Comparison of ENCODE assay signal across 8 cellular contexts in the genomic region with DNA sequence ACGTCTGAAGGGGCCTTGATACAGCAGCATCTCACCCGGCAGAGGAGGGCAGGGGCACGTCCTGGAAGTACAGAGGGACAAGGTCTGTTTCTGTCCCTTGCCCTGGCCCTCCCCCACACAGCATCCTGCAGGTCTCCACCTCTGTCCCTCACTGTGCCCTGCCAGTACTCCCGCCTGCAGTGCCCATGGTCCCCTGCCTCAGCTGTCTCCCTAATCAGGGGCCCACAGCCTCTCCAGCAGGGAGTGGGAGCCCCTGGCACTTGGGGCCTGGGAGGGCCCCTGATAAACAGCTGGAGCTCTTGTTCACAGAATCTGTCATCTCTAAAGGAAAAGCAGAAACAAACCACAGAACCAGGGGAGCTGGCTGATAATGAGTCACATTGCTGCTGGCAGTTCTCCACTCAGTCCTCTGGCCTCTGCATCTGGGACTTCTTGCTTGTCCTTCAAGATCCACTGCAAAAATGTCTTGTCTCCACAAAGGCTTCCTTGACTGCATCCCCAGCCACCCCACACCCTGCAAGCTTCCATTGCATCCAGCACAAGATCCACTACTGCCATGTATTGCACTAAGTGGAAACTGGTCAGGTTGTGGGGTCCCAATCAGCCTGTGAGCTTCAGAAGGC. TPM values are rescaled to one million over a fixed set of nuclear protein-coding genes. Genes with fewer than 3 reads are reported as not detected.
DNase-seq lines count a peak whose midpoint lies in the region; ATAC-seq and TF ChIP-seq lines count a peak whose summit lies in the region.

No MANE protein-coding gene starts in this region.

- peak overlapping the region; percentile 78 for H3K27ac Mint-ChIP-seq in CD8-positive, alpha-beta T cell
- H3K27ac Mint-ChIP-seq in activated naive CD4-positive, alpha-beta T cell treated with anti-CD3 and anti-CD28 coated beads, Interleukin-2, amount 50 U/mL, for 24 hours = peak overlapping the region; percentile 91

- peak; percentile 16 for ATAC-seq in CD8-positive, alpha-beta T cell
- ATAC-seq in lower lobe of right lung (peak; percentile 23 to 55), GM21737 (IDR thresholded peaks at IDR 0.05; ENCODE audit: unreplicated experiment) (no peak)

- peak overlapping the region; percentile 19 for H3K4me3 Mint-ChIP-seq in CD8-positive, alpha-beta T cell
- no peak overlapping the region for H3K4me3 Mint-ChIP-seq in activated naive CD4-positive, alpha-beta T cell treated with anti-CD3 and anti-CD28 coated beads, Interleukin-2, amount 50 U/mL, for 24 hours

- H3K9me3 Mint-ChIP-seq in CD8-positive, alpha-beta T cell = no peaks in the 10 kb centered on the region
- no peaks in the 10 kb centered on the region for H3K9me3 Mint-ChIP-seq in activated naive CD4-positive, alpha-beta T cell treated with anti-CD3 and anti-CD28 coated beads, Interleukin-2, amount 50 U/mL, for 24 hours

- peaks cover 17% of the 10 kb centered on the region for H3K36me3 ChIP-seq in CD8-positive, alpha-beta T cell (ENCODE audit: insufficient read depth, low read length)
- H3K36me3 ChIP-seq in lower lobe of right lung = peaks cover 26% of the 10 kb centered on the region
- H3K36me3 ChIP-seq in prostate gland = no peaks in the 10 kb centered on the region

- 78% methylated on average over 4 of the region's 4 CpGs for WGBS in prostate gland

- no peak overlapping the region for H3K27ac ChIP-seq in CD8-positive, alpha-beta T cell (ENCODE audit: low read depth, low read length)
- no peak overlapping the region for H3K27ac ChIP-seq in lower lobe of right lung
- H3K27ac ChIP-seq in prostate gland = no peak overlapping the region

- no peak overlapping the region for H3K4me3 ChIP-seq in CD8-positive, alpha-beta T cell (ENCODE audit: low read depth, low read length)
- H3K4me3 ChIP-seq in lower lobe of right lung (no peak overlapping the region), prostate gland (no peak overlapping the region)

- DNase-seq in CD8-positive, alpha-beta T cell = peak in 1 of 7 experiments; percentile 31
- DNase-seq in HS-5 (ENCODE audit: low read depth) (peak; percentile 61), lower lobe of right lung (no peak), prostate gland (ENCODE audit: low spot score) (no peak), ureter (ENCODE audit: low spot score) (no peak)
- no peak for DNase-seq in activated CD4-positive, CD25-positive, alpha-beta regulatory T cell treated with anti-CD3 and anti-CD28 coated beads, Interleukin-2, amount 50 U/mL, for 72 hours

- peaks cover 57% of the 10 kb centered on the region for H3K4me1 ChIP-seq in CD8-positive, alpha-beta T cell (ENCODE audit: insufficient read depth, low read length)
- H3K4me1 ChIP-seq in lower lobe of right lung (peaks cover 15% of the 10 kb centered on the region), prostate gland (replicated peaks) (peaks cover 7% of the 10 kb centered on the region)

- no peaks in the 10 kb centered on the region for H3K9me3 ChIP-seq in CD8-positive, alpha-beta T cell (ENCODE audit: low read length)
- no peaks in the 10 kb centered on the region for H3K9me3 ChIP-seq in lower lobe of right lung
- no peaks in the 10 kb centered on the region for H3K9me3 ChIP-seq in prostate gland

- POLR2A ChIA-PET in CD8-positive, alpha-beta T cell (lab: Charles Lee) = interaction anchor here (0.5 kb wide), 1 partner anchor 119 kb away, joined by 3 read pairs; no protein-coding TSS in a partner anchor

- intact Hi-C loops in CD8-positive, alpha-beta T cell (cut with DNase I, micrococcal nuclease) = no loop called here
- intact Hi-C loops in lower lobe of right lung (cut with DNase I) (no loop called here), prostate gland (cut with DNase I) (no loop called here)

- no peaks in the 10 kb centered on the region for H3K27me3 ChIP-seq in CD8-positive, alpha-beta T cell (ENCODE audit: insufficient read depth, low read length)
- no peaks in the 10 kb centered on the region for H3K27me3 ChIP-seq in lower lobe of right lung (ENCODE audit: low read depth)
- H3K27me3 ChIP-seq in prostate gland (replicated peaks; ENCODE audit: insufficient read depth) = no peaks in the 10 kb centered on the region

- no peak for TF ChIP-seq CTCF in CD8-positive, alpha-beta T cell (IDR thresholded peaks at IDR 0.05)
- TF ChIP-seq CTCF in lower lobe of right lung (IDR thresholded peaks at IDR 0.05) (no peak), prostate gland (IDR thresholded peaks at IDR 0.05) (no peak)

- H3K27me3 Mint-ChIP-seq in CD8-positive, alpha-beta T cell (ENCODE audit: low read depth) = no peaks in the 10 kb centered on the region
- H3K27me3 Mint-ChIP-seq in activated naive CD4-positive, alpha-beta T cell treated with anti-CD3 and anti-CD28 coated beads, Interleukin-2, amount 50 U/mL, for 24 hours = no peaks in the 10 kb centered on the region

- TF ChIP-seq POLR2A in prostate gland (IDR thresholded peaks at IDR 0.05) = no peak

- CTCF ChIA-PET in CD8-positive, alpha-beta T cell (lab: Charles Lee) = interaction anchor here (3.6 kb wide), 1 partner anchor 26 kb away, joined by 12 read pairs; no protein-coding TSS in a partner anchor

- peaks cover 68% of the 10 kb centered on the region for H3K4me1 Mint-ChIP-seq in CD8-positive, alpha-beta T cell (ENCODE audit: low read depth)
- H3K4me1 Mint-ChIP-seq in activated naive CD4-positive, alpha-beta T cell treated with anti-CD3 and anti-CD28 coated beads, Interleukin-2, amount 50 U/mL, for 24 hours = peaks cover 67% of the 10 kb centered on the region

- H3K36me3 Mint-ChIP-seq in CD8-positive, alpha-beta T cell = peaks cover 58% of the 10 kb centered on the region
- peaks cover 17% of the 10 kb centered on the region for H3K36me3 Mint-ChIP-seq in activated naive CD4-positive, alpha-beta T cell treated with anti-CD3 and anti-CD28 coated beads, Interleukin-2, amount 50 U/mL, for 24 hours

RNA-seq across cellular contexts. Expression of gene TAF8, which starts 33.2 kb away (rescaled TPM):
- total RNA-seq in CD8-positive, alpha-beta T cell = 10 to 100 TPM; 24.6 to 33.3 TPM
- total RNA-seq in lower lobe of right lung = 35.1 TPM
- 10 to 100 TPM; 35.4 to 42.5 TPM for total RNA-seq in prostate gland
- 34.2 TPM for total RNA-seq in ureter
